In genomic region chr15:73305331-73306211, GRCh38 we compare ENCODE assay signal across 8 cellular contexts.
A peak's percentile ranks its signal among the peaks of the same experiment; 100 is the strongest.
DNase-seq lines count a peak whose midpoint lies in the region; ATAC-seq, FAIRE-seq and TF ChIP-seq lines count a peak whose summit lies in the region.

No MANE protein-coding gene starts in this region.

- POLR2A ChIA-PET in Caco-2 (lab: Charles Lee), result no interaction called here

- no peak for FAIRE-seq in urothelium cell line (lab: Jason Lieb, UNC)

- H3K9me3 Mint-ChIP-seq in Caco-2 (ENCODE audit: unreplicated experiment) (no peaks in the 10 kb centered on the region), HFFc6 (no peaks in the 10 kb centered on the region)

- no peaks in the 10 kb centered on the region for H3K27me3 ChIP-seq in Caco-2 (replicated peaks; ENCODE audit: control insufficient read depth, insufficient read depth, low read length)

- H3K4me1 Mint-ChIP-seq in Caco-2 (ENCODE audit: low read depth, unreplicated experiment) (no peaks in the 10 kb centered on the region), HFFc6 (ENCODE audit: low read depth) (no peaks in the 10 kb centered on the region)

- H3K27ac Mint-ChIP-seq in Caco-2 (ENCODE audit: unreplicated experiment) (no peak overlapping the region), HFFc6 (no peak overlapping the region)

- peak; percentile 74 to 77 for TF ChIP-seq CTCF in Caco-2 (IDR thresholded peaks at IDR 0.05; ENCODE audit: insufficient read depth in 1 of 2, low read depth in 1 of 2, low read length in 1 of 2, severe bottlenecking in 1 of 2, unreplicated experiment in 1 of 2)
- peak; percentile 75 for TF ChIP-seq CTCF in HFFc6 (IDR thresholded peaks at IDR 0.05)

- no peaks in the 10 kb centered on the region for H3K9me3 ChIP-seq in Caco-2

- intact Hi-C loops in Caco-2 (cut with micrococcal nuclease; ENCODE audit: unreplicated experiment), result loop anchor here (2.0 to 5.0 kb wide), 2 partner anchors 247 to 399 kb away; no protein-coding TSS in a partner anchor
- intact Hi-C loops in posterior vena cava (cut with DNase I), result no loop called here

- ATAC-seq in HG03442 (IDR thresholded peaks at IDR 0.05; ENCODE audit: unreplicated experiment), result no peak

- BruUV-seq in Caco-2 (replicated peaks; lab: Mats Ljungman, UMichigan), result no TSS peak

- H3K4me1 ChIP-seq in Caco-2, result no peaks in the 10 kb centered on the region

- CTCF ChIA-PET in Caco-2 (lab: Charles Lee), result interaction anchor here (0.5 to 1.1 kb wide), 5 partner anchors 10 to 399 kb away, joined by 3 to 9 read pairs (median 4); no protein-coding TSS in a partner anchor

- no peak overlapping the region for H3K4me3 ChIP-seq in Caco-2 (ENCODE audit: low read depth, low read length)

- H3K36me3 Mint-ChIP-seq in Caco-2 (ENCODE audit: insufficient read depth, unreplicated experiment) (no peaks in the 10 kb centered on the region), HFFc6 (ENCODE audit: low read depth) (no peaks in the 10 kb centered on the region)

- H3K4me3 Mint-ChIP-seq in Caco-2 (ENCODE audit: unreplicated experiment), result no peak overlapping the region
- no peak overlapping the region for H3K4me3 Mint-ChIP-seq in HFFc6

- H3K27me3 Mint-ChIP-seq in Caco-2 (ENCODE audit: insufficient read depth, unreplicated experiment), result no peaks in the 10 kb centered on the region
- H3K27me3 Mint-ChIP-seq in HFFc6 (ENCODE audit: insufficient read depth), result peaks cover 4% of the 10 kb centered on the region

- peak; percentile 65 to 67 for DNase-seq in Caco-2
- DNase-seq in HFFc6, result peak; percentile 71
- peak; percentile 89 to 91 for DNase-seq in NCI-H524 (lab: John Stamatoyannopoulos, UW)
- DNase-seq in astrocyte of the hippocampus (ENCODE audit: low read depth, low spot score), result peak; percentile 79
- peak; percentile 87 for DNase-seq in islet precursor cell
- peak; percentile 62 for DNase-seq in urothelium cell line (ENCODE audit: low spot score)
- DNase-seq in posterior vena cava (ENCODE audit: low spot score), result no peak

- no peaks in the 10 kb centered on the region for H3K36me3 ChIP-seq in Caco-2 (ENCODE audit: control insufficient read depth, insufficient read depth, low read length)
